11 cellular contexts compared by ENCODE assay signal in genomic region chr20:59386819-59387218, GRCh38.
"Had no signal": no experiment of that assay in that cellular context is flagged by ENCODE, and none has a peak within 500 bp of the region (broad histone marks: within the 10 kb centered on the region; RNA-seq: fewer than 3 reads in every experiment).

No MANE protein-coding gene starts in this region.

- H3K27ac Mint-ChIP-seq: activated naive CD4-positive, alpha-beta T cell treated with anti-CD3 and anti-CD28 coated beads for 36 hours had no signal

- H3K36me3 ChIP-seq: adrenal gland, upper lobe of right lung had no signal

- H3K4me1 ChIP-seq: adrenal gland, parathyroid adenoma, testis, upper lobe of right lung had no signal

- H3K9me3 ChIP-seq: adrenal gland, testis, upper lobe of right lung had no signal

- DNase-seq: activated CD4-positive, alpha-beta T cell treated with anti-CD3 and anti-CD28 coated beads, Interleukin-2, amount 50 U/mL, for 1 hour; activated naive CD4-positive, alpha-beta T cell treated with anti-CD3 and anti-CD28 coated beads for 36 hours; activated T-cell treated with anti-CD3 and anti-CD28 coated beads for 4 hours; adrenal gland; left colon; stimulated activated CD4-positive, alpha-beta T cell treated with anti-CD3 and anti-CD28 coated beads, Interleukin-1b, Interleukin-23, amount 100 ng/mL, for 48 hours; stimulated activated naive CD8-positive, alpha-beta T cell treated with anti-CD3 and anti-CD28 coated beads, Interleukin-15, amount 100 ng/mL, for 72 hours; testis; upper lobe of right lung had no signal

- H3K4me3 ChIP-seq: adrenal gland, lung, testis, upper lobe of right lung had no signal

- H3K9ac ChIP-seq: parathyroid adenoma had no signal

- H3K9me3 Mint-ChIP-seq: activated naive CD4-positive, alpha-beta T cell treated with anti-CD3 and anti-CD28 coated beads for 36 hours had no signal

- H3K27me3 ChIP-seq: adrenal gland, testis, upper lobe of right lung had no signal

- H3K4me3 Mint-ChIP-seq: activated naive CD4-positive, alpha-beta T cell treated with anti-CD3 and anti-CD28 coated beads for 36 hours; stimulated activated naive CD8-positive, alpha-beta T cell treated with anti-CD3 and anti-CD28 coated beads, Interleukin-15, amount 100 ng/mL, for 72 hours had no signal

- H3K27me3 Mint-ChIP-seq: stimulated activated naive CD8-positive, alpha-beta T cell treated with anti-CD3 and anti-CD28 coated beads, Interleukin-15, amount 100 ng/mL, for 72 hours had no signal
